Comparison of ENCODE assay signal across 18 cellular contexts in the genomic region with DNA sequence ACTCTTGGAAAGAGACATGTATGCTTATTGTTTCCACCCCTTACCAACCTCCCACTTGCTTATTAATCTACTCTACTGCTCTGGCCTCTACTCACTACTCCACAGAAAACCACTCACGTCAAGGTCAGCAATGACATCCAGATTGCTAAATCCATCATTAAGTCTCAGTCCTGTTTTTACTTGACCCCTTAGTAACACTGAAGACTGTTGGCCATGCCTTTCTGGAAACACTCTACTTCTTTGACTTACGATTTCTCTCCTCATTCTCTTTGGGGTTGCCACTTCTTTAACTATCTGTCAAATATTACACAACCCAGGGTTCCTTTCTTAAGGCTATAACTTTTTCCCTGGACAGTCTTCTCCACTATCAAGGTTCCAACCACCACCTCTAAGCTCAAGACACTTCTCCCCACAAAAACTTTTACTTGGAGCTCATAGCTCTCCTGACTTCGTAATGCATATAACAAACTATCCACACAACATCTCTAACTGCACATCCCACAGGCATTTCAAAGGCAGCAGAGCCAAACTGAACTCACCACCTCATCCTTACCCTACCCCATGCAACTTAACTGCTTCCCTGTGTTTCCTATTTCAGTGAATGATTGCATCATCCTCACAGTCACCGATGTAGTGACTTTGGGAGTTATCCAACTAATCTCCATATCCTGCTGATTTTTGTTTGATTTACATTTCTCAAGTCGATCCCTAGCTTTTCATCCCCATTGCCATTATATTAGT. TPM values are rescaled to one million over a fixed set of nuclear protein-coding genes. Genes with fewer than 3 reads are reported as not detected.
DNase-seq lines count a peak whose midpoint lies in the region; ATAC-seq and TF ChIP-seq lines count a peak whose summit lies in the region.
"Had no signal": no experiment of that assay in that cellular context is flagged by ENCODE, and none has a peak within 500 bp of the region (broad histone marks: within the 10 kb centered on the region; RNA-seq: fewer than 3 reads in every experiment).

No MANE protein-coding gene starts in this region.

- no peak for TF ChIP-seq CTCF in fibroblast of the aortic adventitia (IDR thresholded peaks at IDR 0.05; ENCODE audit: insufficient read depth, low read length)

- ATAC-seq in GM18502 (IDR thresholded peaks at IDR 0.05; ENCODE audit: poor library complexity, unreplicated experiment) (no peak), HG03354 (IDR thresholded peaks at IDR 0.05; ENCODE audit: poor library complexity, severe bottlenecking, unreplicated experiment) (no peak)
- ATAC-seq: left ventricle myocardium superior had no signal

- DNase-seq in AG20443 (ENCODE audit: low spot score) (peak; percentile 19), HT1080 (ENCODE audit: low read depth) (peak; percentile 50), amniotic epithelial cell (ENCODE audit: low read depth) (peak; percentile 9), fibroblast of the aortic adventitia (ENCODE audit: low read depth) (peak; percentile 78), GM19240 (ENCODE audit: insufficient read length, low spot score) (no peak), putamen (ENCODE audit: low spot score) (no peak)
- DNase-seq: activated CD4-positive, alpha-beta T cell treated with anti-CD3 and anti-CD28 coated beads for 48 hours; left ventricle myocardium superior; naive B cell; NCI-H1436 treated with DMSO at 0.1 percent for 48 hours; NCI-H510A treated with DMSO at 0.1 percent for 48 hours; RPMI8226 had no signal

- no peak overlapping the region for H3K4me3 ChIP-seq in fibroblast of the aortic adventitia (ENCODE audit: low read depth, low read length)

RNA-seq across cellular contexts. Expression of gene MAGEA4, which starts 15.8 kb away (rescaled TPM):
- total RNA-seq in HT1080 (2014; rRNA removed; shearing (Covaris generic)): not detected in 2 replicates
- polyA plus RNA-seq in HT1080 (2015; cell fraction: cytosol; rRNA removed): 0.12 TPM in 1 of 2 replicates, not detected in the other
- not detected in 2 replicates for polyA plus RNA-seq in HT1080 (2015; cell fraction: nucleus; rRNA removed)
- not detected in 2 replicates for total RNA-seq in fibroblast of the aortic adventitia (ENCODE audit: low replicate concordance)
- total RNA-seq: chondrocyte, left ventricle myocardium superior, posterior vena cava, subcutaneous adipose tissue had no signal
- polyA plus RNA-seq: CD14-positive monocyte had no signal

Comparison
In these comparisons a context has a peak if more than half of its experiments do, and no peak if none do; other contexts are left out.
1. DNase-seq: peak in AG20443 (single experiment), HT1080 (single experiment), amniotic epithelial cell (single experiment) and fibroblast of the aortic adventitia (single experiment); none in GM19240 (single experiment) and putamen (single experiment).